In genomic region chr1:39173119-39173994, GRCh38 we compare ENCODE assay signal across 12 cellular contexts. TPM values are rescaled to one million over a fixed set of nuclear protein-coding genes. Genes with fewer than 3 reads are reported as not detected.
A peak's percentile ranks its signal among the peaks of the same experiment; 100 is the strongest.
DNase-seq lines count a peak whose midpoint lies in the region; ATAC-seq, FAIRE-seq and TF ChIP-seq lines count a peak whose summit lies in the region.
"Had no signal": no experiment of that assay in that cellular context is flagged by ENCODE, and none has a peak within 500 bp of the region (broad histone marks: within the 10 kb centered on the region; RNA-seq: fewer than 3 reads in every experiment).

No MANE protein-coding gene starts in this region.

- ATAC-seq in K562: peak; percentile 24; the same call in 1 of the 3 replicates
- peak; percentile 53 for ATAC-seq in left ventricle myocardium superior
- no peak for ATAC-seq in HG02798 (IDR thresholded peaks at IDR 0.05; ENCODE audit: poor library complexity, unreplicated experiment)
- ATAC-seq in GM18511 (IDR thresholded peaks at IDR 0.05; ENCODE audit: unreplicated experiment): no peak

- no peaks in the 10 kb centered on the region for H3K27me3 ChIP-seq in K562 (ENCODE audit: control insufficient read depth in 2 of 2, insufficient read depth in 2 of 2, low read length in 2 of 2)

- 73% methylated on average over 9 of the region's 9 CpGs for WGBS in K562 (ENCODE audit: insufficient coverage, low coverage, missing lambda C conversion rate)

- H3K4me1 ChIP-seq in K562 (replicated peaks in 1 of 2; ENCODE audit: control insufficient read depth in 2 of 2, insufficient read depth in 2 of 2, low read length in 2 of 2): peaks cover 27 to 52% of the 10 kb centered on the region in 2 experiments

- no peaks in the 10 kb centered on the region for H3K9me1 ChIP-seq in K562 (ENCODE audit: control insufficient read depth, insufficient read depth, low read length)

- in situ Hi-C loops in K562 (cut with MboI): no loop called here

- H4K20me1 ChIP-seq in K562 (replicated peaks; ENCODE audit: control insufficient read depth, insufficient read depth, low read length): 0 out of 2 replicates have a peak, but pooled peaks cover 3% of the 10 kb centered on the region

- intact Hi-C loops in K562 (cut with micrococcal nuclease) (no loop called here), left ventricle myocardium superior (cut with micrococcal nuclease) (no loop called here)

- peak; percentile 8 to 34 (median 12); a peak in 2 of 6 replicates for TF ChIP-seq CTCF in K562 (IDR thresholded peaks at IDR 0.05 in 2 of 3, conservative IDR thresholded peaks at IDR 0.05 in 1 of 3; ENCODE audit: insufficient read depth in 2 of 3, low read depth in 1 of 3, low read length in 3 of 3)
- peak; percentile 21 for TF ChIP-seq CTCF in retinal pigment epithelial cell (conservative IDR thresholded peaks at IDR 0.05; ENCODE audit: low read depth, low read length)

- H3K36me3 ChIP-seq in K562 (ENCODE audit: control insufficient read depth, insufficient read depth, low read length): no peaks in the 10 kb centered on the region

- no TSS peak for BruUV-seq in K562 (replicated peaks; lab: Mats Ljungman, UMichigan)

- CTCF ChIA-PET in K562 (lab: Yijun Ruan, JAX; ENCODE audit: low intra/inter-chr PET ratio): interaction anchor here (0.7 kb wide), 1 partner anchor 11 kb away, joined by 3 read pairs; no protein-coding TSS in a partner anchor

- TF ChIP-seq POLR2A in K562 (conservative IDR thresholded peaks at IDR 0.05): no peak

- H3K9me3 ChIP-seq in K562 (replicated peaks; ENCODE audit: control insufficient read depth, insufficient read depth, low read depth, low read length): no peaks in the 10 kb centered on the region

- TF ChIP-seq EP300 in K562 (IDR thresholded peaks at IDR 0.05; ENCODE audit: low read length): no peak

- no peak overlapping the region for H3K4me3 ChIP-seq in K562
- no peak overlapping the region for H3K4me3 ChIP-seq in retinal pigment epithelial cell (ENCODE audit: low read length)

- peaks cover 60% of the 10 kb centered on the region for H3K79me2 ChIP-seq in K562 (ENCODE audit: control insufficient read depth, insufficient read depth, low read length)

- H2AFZ ChIP-seq in K562 (ENCODE audit: low read depth, low read length): no peak overlapping the region

- no peak for FAIRE-seq in K562 (lab: Jason Lieb, UNC)
- FAIRE-seq: endometrium had no signal

- peak; percentile 33 for DNase-seq in GM03348 (ENCODE audit: low spot score)
- no peak for DNase-seq in K562 (ENCODE audit: extremely low read depth in 1 of 4, low spot score in 3 of 4)
- no peak for DNase-seq in left ventricle myocardium superior
- DNase-seq in retinal pigment epithelial cell (ENCODE audit: low read depth): no peak
- DNase-seq in activated CD4-positive, alpha-beta T cell treated with anti-CD3 and anti-CD28 coated beads for 48 hours: no peak
- no peak for DNase-seq in SW480 (ENCODE audit: low spot score)
- DNase-seq: activated T-cell treated with anti-CD3 and anti-CD28 coated beads, Interleukin-2, amount 50 U/mL, for 1 hour; CD4-positive, alpha-beta memory T cell; NCI-H526 had no signal

- peak overlapping the region; percentile 31; the same call in 1 of the 3 replicates for H3K27ac ChIP-seq in K562 (ENCODE audit: extremely low read depth, low read depth, low read length)

- H3K9ac ChIP-seq in K562 (ENCODE audit: insufficient read depth in 1 of 2, low read depth in 2 of 2, low read length in 2 of 2): no peak overlapping the region

- H3K4me2 ChIP-seq in K562 (ENCODE audit: insufficient read depth, low read length): no peak overlapping the region

- TF ChIP-seq RAD21 in K562 (CRISPR knock-in tag; conservative IDR thresholded peaks at IDR 0.05 in 1 of 2, IDR thresholded peaks at IDR 0.05 in 1 of 2): no peak

- POLR2A ChIA-PET in K562 (lab: Yijun Ruan, JAX): interaction anchor here (0.6 to 1.6 kb wide), 5 partner anchors 9 to 1468 kb away, joined by 3 to 7 read pairs (median 3); no protein-coding TSS in a partner anchor

TF ChIP-seq in K562, 482 proteins besides CTCF, POLR2A, EP300 and RAD21 (continues in another document):
- TF ChIP-seq ZBTB33 (CRISPR knock-in tag; IDR thresholded peaks at IDR 0.05) (peak; percentile 66), AFF1 (IDR thresholded peaks at IDR 0.05; ENCODE audit: low read depth in 1 of 2, partially characterized antibody in 2 of 2) (peak in 1 of 2 experiments; percentile 42), ZBTB26 (CRISPR knock-in tag; IDR thresholded peaks at IDR 0.05) (no peak), TCF7 (IDR thresholded peaks at IDR 0.05; ENCODE audit: borderline replicate concordance) (no peak)

RNA-seq across cellular contexts. Expression of gene MACF1, which starts 31.1 kb away (rescaled TPM):
- 567 and 1,155 TPM in 2 replicates for total RNA-seq in K562 (2011; cell fraction: chromatin; rRNA removed; ENCODE audit: low replicate concordance)
- total RNA-seq in K562 (2011; cell fraction: nucleolus; rRNA removed): 256 and 329 TPM in 2 replicates
- total RNA-seq in K562 (2011; cell fraction: nucleoplasm; rRNA removed): 400 and 459 TPM in 2 replicates
- 147 and 152 TPM in 2 replicates for total RNA-seq in K562 (2014; rRNA removed)
- 149 and 159 TPM in 2 replicates for total RNA-seq in K562 (2014; rRNA removed; fragmentation: Illumina TruSeq; extraction: Trizol)
- 223 and 232 TPM in 2 replicates for total RNA-seq in K562 (2015; rRNA removed; fragmentation: Illumina TruSeq; extraction: Trizol)
- 175 and 200 TPM in 2 replicates for total RNA-seq in K562 (2021)
- 71.6 and 72.1 TPM in 2 replicates for polyA plus RNA-seq in K562 (2011; rRNA removed)
- 35.7 and 47.7 TPM in 2 replicates for polyA plus RNA-seq in K562 (2011; cell fraction: cytosol; rRNA removed)
- 255 and 292 TPM in 2 replicates for polyA plus RNA-seq in K562 (2011; cell fraction: nucleus; rRNA removed)
- 97.8 and 152 TPM in 2 replicates for polyA plus RNA-seq in K562 (2012)
- polyA plus RNA-seq in K562 (2014; fragmentation: Illumina TruSeq; extraction: Trizol): 99.7 and 112 TPM in 2 replicates
- 10 to 100 TPM; 13.2 to 21.2 TPM for polyA plus RNA-seq in K562 (2014; fragmentation: Nextera tagmentation; extraction: Ambion mirVana)
- 86.1 and 96.3 TPM in 2 replicates for polyA plus RNA-seq in K562 (2014; rRNA removed)
- 480 TPM in 2 replicates for polyA minus RNA-seq in K562 (2011; rRNA and poly(A)+ RNA removed)
- 137 and 164 TPM in 2 replicates for polyA minus RNA-seq in K562 (2011; cell fraction: cytosol; rRNA and poly(A)+ RNA removed)
- 348 and 753 TPM in 2 replicates for polyA minus RNA-seq in K562 (2011; cell fraction: nucleus; rRNA and poly(A)+ RNA removed)
- total RNA-seq in left ventricle myocardium superior: 239 TPM

Comparison
In these comparisons a context has a peak if more than half of its experiments do, and no peak if none do; other contexts are left out.
1. ATAC-seq: peak in K562 (single experiment) and left ventricle myocardium superior (single experiment); none in HG02798 (single experiment) and GM18511 (single experiment).